Comparison of ENCODE assay signal across 8 cellular contexts in the genomic region with DNA sequence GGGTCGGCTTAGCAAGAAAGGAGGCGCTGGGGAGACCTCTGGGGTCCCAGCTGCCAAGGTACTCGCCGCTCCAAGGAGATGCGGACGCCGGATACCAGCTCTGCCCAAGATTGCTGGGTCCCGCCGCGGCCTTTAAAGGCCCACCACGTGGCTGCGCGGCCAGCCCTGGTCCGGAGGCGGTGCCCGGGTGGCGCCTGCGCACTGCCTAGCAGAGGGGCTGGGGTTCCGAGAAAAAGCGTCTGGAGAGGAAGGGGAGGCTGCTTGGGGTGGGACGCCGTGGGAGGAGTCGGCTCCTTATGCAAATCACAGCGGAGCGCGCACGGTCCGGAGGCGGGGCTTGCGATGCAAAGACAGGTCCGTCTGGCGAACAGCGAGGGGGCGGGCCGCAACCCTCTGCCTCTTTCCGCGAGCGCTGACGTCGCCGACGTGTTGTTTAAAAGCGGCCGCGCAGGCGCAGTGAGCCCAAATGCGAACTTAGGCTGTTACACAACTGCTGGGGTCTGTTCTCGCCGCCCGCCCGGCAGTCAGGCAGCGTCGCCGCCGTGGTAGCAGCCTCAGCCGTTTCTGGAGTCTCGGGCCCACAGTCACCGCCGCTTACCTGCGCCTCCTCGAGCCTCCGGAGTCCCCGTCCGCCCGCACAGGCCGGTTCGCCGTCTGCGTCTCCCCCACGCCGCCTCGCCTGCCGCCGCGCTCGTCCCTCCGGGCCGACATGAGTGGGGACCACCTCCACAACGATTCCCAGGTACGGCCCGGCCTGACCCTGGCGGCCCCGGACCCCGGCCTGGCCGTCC. TPM values are rescaled to one million over a fixed set of nuclear protein-coding genes. Genes with fewer than 3 reads are reported as not detected.
DNase-seq lines count a peak whose midpoint lies in the region; ATAC-seq, FAIRE-seq and TF ChIP-seq lines count a peak whose summit lies in the region.

A gene (plus strand): TSS at position 464 of the 791 bp plus-strand sequence. CDS start 246 bp downstream, at position 710.

- TF ChIP-seq POLR2A in GM12892 (IDR thresholded peaks at IDR 0.05; ENCODE audit: low read depth, low read length) (peak; percentile 95), adrenal gland (IDR thresholded peaks at IDR 0.05) (peak; percentile 98 to 99), heart left ventricle (IDR thresholded peaks at IDR 0.05) (peak; percentile 94 to 99), upper lobe of left lung (IDR thresholded peaks at IDR 0.05) (peak; percentile 67 to 99 (median 99))

- intact Hi-C loops in adrenal gland (cut with DNase I) (no loop called here), heart left ventricle (cut with DNase I) (loop anchor here in 4 of 10 donors (5.0 kb wide), 3 partner anchors 36 to 49 kb away; no protein-coding TSS in a partner anchor), posterior cingulate gyrus (cut with DNase I) (loop anchor here (2.0 kb wide), 1 partner anchor 110 kb away; no protein-coding TSS in a partner anchor)

- H3K27ac ChIP-seq in adrenal gland (peak within 1 kb of the TSS; percentile 37 to 99 (median 98)), heart left ventricle (peak within 1 kb of the TSS; percentile 89 to 99 (median 94)), upper lobe of left lung (peak within 1 kb of the TSS; percentile 94 to 100 (median 99))

- DNase-seq in GM12892 (ENCODE audit: insufficient read length) (peak; percentile 99), NCI-H146 (lab: John Stamatoyannopoulos, UW) (peak; percentile 100), T-helper 1 cell (peak; percentile 100), adrenal gland (peak; percentile 100), heart left ventricle (peak; percentile 100), posterior cingulate gyrus (peak; percentile 99 to 100 (median 100)), upper lobe of left lung (peak; percentile 100)

- ATAC-seq in HG02852 (IDR thresholded peaks at IDR 0.05; ENCODE audit: unreplicated experiment) (peak; percentile 95), heart left ventricle (peak; percentile 98 to 99 (median 98)), upper lobe of left lung (ENCODE audit: low FRiP score in 2 of 2) (peak; percentile 99 to 100)

- WGBS in adrenal gland, 4 donors = 0 to 1% (median 0%) methylated on average over 16 to 85 of the region's 85 CpGs
- 0 to 1% (median 1%) methylated on average over 25 to 85 of the region's 85 CpGs for WGBS in heart left ventricle, 4 donors
- 0% methylated on average over 14 to 85 of the region's 85 CpGs for whole genome bisulfite sequencing in upper lobe of left lung, 2 donors

- TF ChIP-seq CTCF in adrenal gland (IDR thresholded peaks at IDR 0.05) (no peak), heart left ventricle (IDR thresholded peaks at IDR 0.05) (peak in 1 of 12 donors; percentile 24), upper lobe of left lung (IDR thresholded peaks at IDR 0.05) (peak in 2 of 6 experiments; percentile 5 to 20)

- peak in 1 of 4 donors; percentile 46 for TF ChIP-seq EP300 in upper lobe of left lung (IDR thresholded peaks at IDR 0.05)

- H3K27me3 ChIP-seq in adrenal gland = no peaks in the 10 kb centered on the region
- H3K27me3 ChIP-seq in heart left ventricle = no peaks in the 10 kb centered on the region
- no peaks in the 10 kb centered on the region for H3K27me3 ChIP-seq in upper lobe of left lung

- H3K4me1 ChIP-seq in adrenal gland (replicated peaks in 1 of 2) (peaks cover 15 to 43% of the 10 kb centered on the region in 2 donors), heart left ventricle (peaks cover 4 to 47% (median 38%) of the 10 kb centered on the region in 12 donors), upper lobe of left lung (peaks cover 36 to 46% (median 36%) of the 10 kb centered on the region in 4 donors)

- H3K9me3 ChIP-seq in adrenal gland (replicated peaks in 1 of 3) (no peaks in the 10 kb centered on the region), heart left ventricle (no peaks in the 10 kb centered on the region), upper lobe of left lung (no peaks in the 10 kb centered on the region)

- H3K36me3 ChIP-seq in adrenal gland (replicated peaks in 1 of 2) (no peaks in the 10 kb centered on the region), heart left ventricle (no peaks in the 10 kb centered on the region), upper lobe of left lung (no peaks in the 10 kb centered on the region)

- peak within 1 kb of the TSS; percentile 48 to 99 (median 76) for H3K4me3 ChIP-seq in adrenal gland
- peak within 1 kb of the TSS; percentile 66 to 99 (median 94) for H3K4me3 ChIP-seq in heart left ventricle
- peak within 1 kb of the TSS; percentile 63 to 97 (median 76) for H3K4me3 ChIP-seq in upper lobe of left lung

- FAIRE-seq in GM12892 (lab: Jason Lieb, UNC) = peak; percentile 99

RNA-seq across cellular contexts. Expression of the gene that starts here (rescaled TPM):
- polyA plus RNA-seq in GM12892 (2012; ENCODE audit: missing spikeins) = 69.1 TPM
- total RNA-seq in adrenal gland (10 to 100 TPM; 21.2 to 58.8 (median 38.5) TPM), heart left ventricle (10 to 100 TPM; 15.0 to 32.3 (median 21.8) TPM), upper lobe of left lung (10 to 100 TPM; 39.8 to 94.2 (median 49.0) TPM)
- polyA plus RNA-seq in adrenal gland (10 to 100 TPM; 19.6 to 96.6 (median 21.2) TPM), heart left ventricle (10 to 100 TPM; 11.6 to 21.4 TPM)

Comparison
In these comparisons a context has a peak if more than half of its experiments do, and no peak if none do; other contexts are left out.
1. Peak in every context shown above with its lines: DNase-seq, ATAC-seq, H3K4me3 ChIP-seq and H3K27ac ChIP-seq.